Comparison of ENCODE assay signal across 8 cellular contexts in the genomic region with DNA sequence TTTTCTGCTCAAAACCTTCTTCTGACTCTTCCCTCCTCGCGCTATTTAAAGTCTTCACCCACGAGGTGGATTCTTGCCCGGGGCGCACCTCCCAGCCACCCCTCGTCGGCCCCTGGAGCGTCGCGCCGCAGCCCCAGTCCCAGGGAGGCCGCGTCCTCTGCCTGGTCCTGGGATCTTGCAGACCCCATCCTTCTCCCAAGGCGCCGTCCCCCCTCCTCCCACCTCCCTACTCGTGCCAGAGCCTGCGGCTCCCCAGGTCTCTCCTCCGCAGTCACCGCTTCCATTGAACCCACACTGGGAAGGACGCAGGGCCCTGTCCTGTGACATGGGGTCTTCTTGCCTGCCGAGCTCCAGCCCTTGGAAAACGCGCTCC. TPM values are rescaled to one million over a fixed set of nuclear protein-coding genes. Genes with fewer than 3 reads are reported as not detected.
A peak's percentile ranks its signal among the peaks of the same experiment; 100 is the strongest.
DNase-seq lines count a peak whose midpoint lies in the region; ATAC-seq and TF ChIP-seq lines count a peak whose summit lies in the region.

No MANE protein-coding gene starts in this region.

- CTCF ChIA-PET in WTC11 (lab: Charles Lee): interaction anchor here (0.6 kb wide), 1 partner anchor 83 kb away, joined by 4 read pairs; no protein-coding TSS in a partner anchor

- POLR2A ChIA-PET in WTC11 (lab: Charles Lee): no interaction called here

- peaks cover 3% of the 10 kb centered on the region for H3K36me3 ChIP-seq in neuron (ENCODE audit: insufficient read depth, low read length)

- H2AFZ ChIP-seq in neuron (ENCODE audit: low read depth, low read length): peak overlapping the region; percentile 63

- peak overlapping the region; percentile 42 for H3K27ac Mint-ChIP-seq in WTC11

- peaks cover 4% of the 10 kb centered on the region for H3K4me1 ChIP-seq in neuron (ENCODE audit: insufficient read depth, low read length)

- H3K4me1 Mint-ChIP-seq in WTC11: peaks cover 33% of the 10 kb centered on the region

- peaks cover 4% of the 10 kb centered on the region for H3K9me3 ChIP-seq in neuron (ENCODE audit: low read length)

- no peaks in the 10 kb centered on the region for H3K9me3 Mint-ChIP-seq in WTC11

- H3K4me3 Mint-ChIP-seq in WTC11: peak overlapping the region; percentile 97

- peaks cover 4% of the 10 kb centered on the region; the same call in 1 of the 2 replicates for H3K36me3 Mint-ChIP-seq in WTC11

- H3K27me3 ChIP-seq in neuron (ENCODE audit: insufficient read depth, low read length): no peaks in the 10 kb centered on the region

- TF ChIP-seq CTCF in GM12875 (IDR thresholded peaks at IDR 0.05; ENCODE audit: borderline replicate concordance, insufficient read depth, low read depth, low read length): no peak
- no peak for TF ChIP-seq CTCF in WTC11 (IDR thresholded peaks at IDR 0.05)
- TF ChIP-seq CTCF in foreskin fibroblast (IDR thresholded peaks at IDR 0.05; ENCODE audit: low read depth, low read length): no peak

- H3K27me3 Mint-ChIP-seq in WTC11 (ENCODE audit: low read depth): no peaks in the 10 kb centered on the region

- peak overlapping the region; percentile 89 for H3K4me3 ChIP-seq in GM12875 (ENCODE audit: low read depth, low read length)
- H3K4me3 ChIP-seq in foreskin fibroblast (ENCODE audit: low read depth in 1 of 2, low read length in 2 of 2): peak overlapping the region; percentile 63 to 86
- H3K4me3 ChIP-seq in neuron (ENCODE audit: low read length): peak overlapping the region; percentile 93

- DNase-seq in WTC11 (ENCODE audit: low spot score) (peak; percentile 41), foreskin fibroblast (peak in 1 of 2 donors; percentile 30), GOT3 (lab: John Stamatoyannopoulos, UW) (no peak), NCI-H1930 (lab: John Stamatoyannopoulos, UW) (no peak)
- DNase-seq in stimulated activated CD4-positive, alpha-beta T cell treated with anti-CD3 and anti-CD28 coated beads, Interleukin-12 subunit alpha, Interleukin-12 subunit beta, amount 100 ng/mL, for 4 hours: no peak

- peak; percentile 16 for ATAC-seq in HG02943 (IDR thresholded peaks at IDR 0.05; ENCODE audit: low read depth, unreplicated experiment)
- ATAC-seq in WTC11: peak; percentile 10

TF ChIP-seq in WTC11, 78 proteins besides CTCF, POLR2A, EP300 and RAD21 (continues in another document):
- TF ChIP-seq TP53 (CRISPR knock-in tag; IDR thresholded peaks at IDR 0.05) (0 out of 2 replicates have a peak, but pooled peaks have one; percentile 31), EMX1 (CRISPR knock-in tag; IDR thresholded peaks at IDR 0.05) (no peak), ZNF121 (CRISPR knock-in tag; IDR thresholded peaks at IDR 0.05) (no peak), ZNF423 (CRISPR knock-in tag; IDR thresholded peaks at IDR 0.05) (no peak), SP1 (CRISPR knock-in tag; conservative IDR thresholded peaks at IDR 0.05) (no peak), MYBL2 (CRISPR knock-in tag; IDR thresholded peaks at IDR 0.05) (peak; percentile 60; the same call in 1 of the 2 replicates), NR3C1 (CRISPR knock-in tag; conservative IDR thresholded peaks at IDR 0.05; ENCODE audit: low read depth) (no peak), JAZF1 (CRISPR knock-in tag; IDR thresholded peaks at IDR 0.05) (no peak), GABPB1 (CRISPR knock-in tag; IDR thresholded peaks at IDR 0.05) (0 out of 2 replicates have a peak, but pooled peaks have one; percentile 8), SOX15 (CRISPR knock-in tag; IDR thresholded peaks at IDR 0.05) (no peak)
- TF ChIP-seq, protein P1, sequence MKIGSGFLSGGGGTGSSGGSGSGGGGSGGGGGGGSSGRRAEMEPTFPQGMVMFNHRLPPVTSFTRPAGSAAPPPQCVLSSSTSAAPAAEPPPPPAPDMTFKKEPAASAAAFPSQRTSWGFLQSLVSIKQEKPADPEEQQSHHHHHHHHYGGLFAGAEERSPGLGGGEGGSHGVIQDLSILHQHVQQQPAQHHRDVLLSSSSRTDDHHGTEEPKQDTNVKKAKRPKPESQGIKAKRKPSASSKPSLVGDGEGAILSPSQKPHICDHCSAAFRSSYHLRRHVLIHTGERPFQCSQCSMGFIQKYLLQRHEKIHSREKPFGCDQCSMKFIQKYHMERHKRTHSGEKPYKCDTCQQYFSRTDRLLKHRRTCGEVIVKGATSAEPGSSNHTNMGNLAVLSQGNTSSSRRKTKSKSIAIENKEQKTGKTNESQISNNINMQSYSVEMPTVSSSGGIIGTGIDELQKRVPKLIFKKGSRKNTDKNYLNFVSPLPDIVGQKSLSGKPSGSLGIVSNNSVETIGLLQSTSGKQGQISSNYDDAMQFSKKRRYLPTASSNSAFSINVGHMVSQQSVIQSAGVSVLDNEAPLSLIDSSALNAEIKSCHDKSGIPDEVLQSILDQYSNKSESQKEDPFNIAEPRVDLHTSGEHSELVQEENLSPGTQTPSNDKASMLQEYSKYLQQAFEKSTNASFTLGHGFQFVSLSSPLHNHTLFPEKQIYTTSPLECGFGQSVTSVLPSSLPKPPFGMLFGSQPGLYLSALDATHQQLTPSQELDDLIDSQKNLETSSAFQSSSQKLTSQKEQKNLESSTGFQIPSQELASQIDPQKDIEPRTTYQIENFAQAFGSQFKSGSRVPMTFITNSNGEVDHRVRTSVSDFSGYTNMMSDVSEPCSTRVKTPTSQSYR (CRISPR knock-in tag; IDR thresholded peaks at IDR 0.05): no peak
- TF ChIP-seq, protein P2, sequence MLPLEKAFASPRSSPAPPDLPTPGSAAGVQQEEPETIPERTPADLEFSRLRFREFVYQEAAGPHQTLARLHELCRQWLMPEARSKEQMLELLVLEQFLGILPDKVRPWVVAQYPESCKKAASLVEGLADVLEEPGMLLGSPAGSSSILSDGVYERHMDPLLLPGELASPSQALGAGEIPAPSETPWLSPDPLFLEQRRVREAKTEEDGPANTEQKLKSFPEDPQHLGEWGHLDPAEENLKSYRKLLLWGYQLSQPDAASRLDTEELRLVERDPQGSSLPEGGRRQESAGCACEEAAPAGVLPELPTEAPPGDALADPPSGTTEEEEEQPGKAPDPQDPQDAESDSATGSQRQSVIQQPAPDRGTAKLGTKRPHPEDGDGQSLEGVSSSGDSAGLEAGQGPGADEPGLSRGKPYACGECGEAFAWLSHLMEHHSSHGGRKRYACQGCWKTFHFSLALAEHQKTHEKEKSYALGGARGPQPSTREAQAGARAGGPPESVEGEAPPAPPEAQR (CRISPR knock-in tag; IDR thresholded peaks at IDR 0.05): no peak
- TF ChIP-seq, protein P3, sequence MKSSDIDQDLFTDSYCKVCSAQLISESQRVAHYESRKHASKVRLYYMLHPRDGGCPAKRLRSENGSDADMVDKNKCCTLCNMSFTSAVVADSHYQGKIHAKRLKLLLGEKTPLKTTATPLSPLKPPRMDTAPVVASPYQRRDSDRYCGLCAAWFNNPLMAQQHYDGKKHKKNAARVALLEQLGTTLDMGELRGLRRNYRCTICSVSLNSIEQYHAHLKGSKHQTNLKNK (CRISPR knock-in tag; IDR thresholded peaks at IDR 0.05): no peak
- TF ChIP-seq, protein P4, sequence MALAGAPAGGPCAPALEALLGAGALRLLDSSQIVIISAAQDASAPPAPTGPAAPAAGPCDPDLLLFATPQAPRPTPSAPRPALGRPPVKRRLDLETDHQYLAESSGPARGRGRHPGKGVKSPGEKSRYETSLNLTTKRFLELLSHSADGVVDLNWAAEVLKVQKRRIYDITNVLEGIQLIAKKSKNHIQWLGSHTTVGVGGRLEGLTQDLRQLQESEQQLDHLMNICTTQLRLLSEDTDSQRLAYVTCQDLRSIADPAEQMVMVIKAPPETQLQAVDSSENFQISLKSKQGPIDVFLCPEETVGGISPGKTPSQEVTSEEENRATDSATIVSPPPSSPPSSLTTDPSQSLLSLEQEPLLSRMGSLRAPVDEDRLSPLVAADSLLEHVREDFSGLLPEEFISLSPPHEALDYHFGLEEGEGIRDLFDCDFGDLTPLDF (CRISPR knock-in tag; IDR thresholded peaks at IDR 0.05): no peak
- TF ChIP-seq, protein P5, sequence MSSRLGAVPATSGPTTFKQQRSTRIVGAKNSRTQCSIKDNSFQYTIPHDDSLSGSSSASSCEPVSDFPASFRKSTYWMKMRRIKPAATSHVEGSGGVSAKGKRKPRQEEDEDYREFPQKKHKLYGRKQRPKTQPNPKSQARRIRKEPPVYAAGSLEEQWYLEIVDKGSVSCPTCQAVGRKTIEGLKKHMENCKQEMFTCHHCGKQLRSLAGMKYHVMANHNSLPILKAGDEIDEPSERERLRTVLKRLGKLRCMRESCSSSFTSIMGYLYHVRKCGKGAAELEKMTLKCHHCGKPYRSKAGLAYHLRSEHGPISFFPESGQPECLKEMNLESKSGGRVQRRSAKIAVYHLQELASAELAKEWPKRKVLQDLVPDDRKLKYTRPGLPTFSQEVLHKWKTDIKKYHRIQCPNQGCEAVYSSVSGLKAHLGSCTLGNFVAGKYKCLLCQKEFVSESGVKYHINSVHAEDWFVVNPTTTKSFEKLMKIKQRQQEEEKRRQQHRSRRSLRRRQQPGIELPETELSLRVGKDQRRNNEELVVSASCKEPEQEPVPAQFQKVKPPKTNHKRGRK (CRISPR knock-in tag; IDR thresholded peaks at IDR 0.05; ENCODE audit: borderline replicate concordance): no peak
- TF ChIP-seq, protein P6, sequence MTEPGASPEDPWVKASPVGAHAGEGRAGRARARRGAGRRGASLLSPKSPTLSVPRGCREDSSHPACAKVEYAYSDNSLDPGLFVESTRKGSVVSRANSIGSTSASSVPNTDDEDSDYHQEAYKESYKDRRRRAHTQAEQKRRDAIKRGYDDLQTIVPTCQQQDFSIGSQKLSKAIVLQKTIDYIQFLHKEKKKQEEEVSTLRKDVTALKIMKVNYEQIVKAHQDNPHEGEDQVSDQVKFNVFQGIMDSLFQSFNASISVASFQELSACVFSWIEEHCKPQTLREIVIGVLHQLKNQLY (CRISPR knock-in tag; IDR thresholded peaks at IDR 0.05): no peak

RNA-seq across cellular contexts. Expression of a gene that starts 0.5 kb away (rescaled TPM):
- total RNA-seq in WTC11 (2021): 47.1 to 59.2 TPM (median 49.2 TPM) in 3 replicates

RNA-seq across cellular contexts. Expression of a gene that starts 42.1 kb away (rescaled TPM):
- 34.6 to 40.3 TPM (median 35.0 TPM) in 3 replicates for total RNA-seq in WTC11 (2021)
